ENCODE assay signal across 1 cellular context in genomic region chr10:14565199-14565598, GRCh38.
TF ChIP-seq lines count a peak whose summit lies in the region.

No MANE protein-coding gene starts in this region.

TF ChIP-seq in GM12878, 131 proteins besides CTCF, POLR2A, EP300 and RAD21 (continued from another document):
- TF ChIP-seq BCLAF1 (IDR thresholded peaks at IDR 0.05), result no peak
- TF ChIP-seq SUPT20H (IDR thresholded peaks at IDR 0.05; ENCODE audit: borderline replicate concordance, control insufficient read depth, low read depth, low read length), result no peak
- TF ChIP-seq HDAC6 (IDR thresholded peaks at IDR 0.05; ENCODE audit: unreplicated experiment), result no peak
- TF ChIP-seq SREBF2 (IDR thresholded peaks at IDR 0.05; ENCODE audit: low read length), result no peak
- TF ChIP-seq STAT1 (conservative IDR thresholded peaks at IDR 0.05), result no peak
- TF ChIP-seq IRF5 (IDR thresholded peaks at IDR 0.05; ENCODE audit: borderline replicate concordance), result no peak
- no peak for TF ChIP-seq SIN3A (IDR thresholded peaks at IDR 0.05; ENCODE audit: low read depth, low read length)
- no peak for TF ChIP-seq RBBP5 (conservative IDR thresholded peaks at IDR 0.05)
- TF ChIP-seq EGR1 (IDR thresholded peaks at IDR 0.05; ENCODE audit: borderline replicate concordance in 1 of 2, low read depth in 2 of 2, low read length in 2 of 2), result no peak
- TF ChIP-seq POLR2AphosphoS2 (IDR thresholded peaks at IDR 0.05; ENCODE audit: low read depth, low read length), result no peak
- no peak for TF ChIP-seq ASH2L (IDR thresholded peaks at IDR 0.05; ENCODE audit: borderline replicate concordance, low read depth)
- TF ChIP-seq PAX5 (IDR thresholded peaks at IDR 0.05; ENCODE audit: borderline replicate concordance, low read depth, low read length), result no peak
- no peak for TF ChIP-seq E2F4 (IDR thresholded peaks at IDR 0.05; ENCODE audit: low read depth, low read length)
- no peak for TF ChIP-seq POLR2AphosphoS5 (IDR thresholded peaks at IDR 0.05; ENCODE audit: low read length)
TF ChIP-seq in GM12878: peak in this region for 0.
